8 cellular contexts compared by ENCODE assay signal in the genomic region with DNA sequence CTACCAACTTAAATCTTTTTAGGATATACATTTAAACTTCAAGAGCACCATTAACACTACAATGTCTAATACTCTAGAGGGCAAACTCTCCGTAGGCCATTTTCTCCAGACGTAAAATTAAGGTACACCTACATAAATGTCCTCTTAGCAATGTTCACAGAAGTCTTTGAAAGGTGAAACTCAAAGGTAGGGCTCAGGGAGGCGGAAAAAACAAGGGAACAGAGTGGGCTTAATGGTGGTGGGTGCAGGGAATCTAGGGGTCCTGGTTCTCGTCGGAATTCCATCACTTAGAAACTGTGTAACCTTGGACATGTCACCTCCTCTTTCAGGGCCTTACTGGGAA. TPM values are rescaled to one million over a fixed set of nuclear protein-coding genes. Genes with fewer than 3 reads are reported as not detected.
DNase-seq lines count a peak whose midpoint lies in the region; ATAC-seq and TF ChIP-seq lines count a peak whose summit lies in the region.

No MANE protein-coding gene starts in this region.

- no peak for TF ChIP-seq POLR2A in esophagus muscularis mucosa (IDR thresholded peaks at IDR 0.05; ENCODE audit: low read depth)

- H3K36me3 Mint-ChIP-seq in progenitor cell of endocrine pancreas (ENCODE audit: insufficient read depth), result peaks cover 2% of the 10 kb centered on the region

- TF ChIP-seq EP300 in esophagus muscularis mucosa (IDR thresholded peaks at IDR 0.05), result no peak

- ATAC-seq in GM19468 (IDR thresholded peaks at IDR 0.05; ENCODE audit: extremely low read depth, unreplicated experiment) (peak; percentile 18), GM21786 (IDR thresholded peaks at IDR 0.05; ENCODE audit: unreplicated experiment) (no peak), HG02759 (IDR thresholded peaks at IDR 0.05; ENCODE audit: unreplicated experiment) (no peak)

- H3K27me3 ChIP-seq in esophagus muscularis mucosa, result no peaks in the 10 kb centered on the region

- H3K9me3 Mint-ChIP-seq in progenitor cell of endocrine pancreas (ENCODE audit: low read depth), result no peaks in the 10 kb centered on the region

- TF ChIP-seq CTCF in RWPE1 (conservative IDR thresholded peaks at IDR 0.05; ENCODE audit: low read depth) (no peak), esophagus muscularis mucosa (IDR thresholded peaks at IDR 0.05) (peak in 1 of 3 experiments; percentile 6), progenitor cell of endocrine pancreas (IDR thresholded peaks at IDR 0.05; ENCODE audit: unreplicated experiment) (no peak)

- no peaks in the 10 kb centered on the region for H3K27me3 Mint-ChIP-seq in progenitor cell of endocrine pancreas

- H3K4me1 ChIP-seq in esophagus muscularis mucosa, result peaks cover 16 to 52% (median 36%) of the 10 kb centered on the region in 4 donors

- intact Hi-C loops in esophagus muscularis mucosa (cut with DNase I), result loop anchor here (5.0 kb wide), 2 partner anchors 206 to 424 kb away; partner anchors contain the start of genes AAK1 and ANTXR1

- H3K27ac ChIP-seq in RWPE1 (peak overlapping the region; percentile 94), esophagus muscularis mucosa (replicated peaks in 1 of 4) (peak overlapping the region; percentile 90 to 97 (median 96))

- CTCF ChIA-PET in RWPE1 (lab: Yijun Ruan, JAX), result interaction anchor here (0.6 to 1.0 kb wide), 5 partner anchors 15 to 264 kb away, joined by 3 to 4 read pairs (median 3); no protein-coding TSS in a partner anchor

- peak overlapping the region; percentile 97 for H3K4me3 Mint-ChIP-seq in progenitor cell of endocrine pancreas (ENCODE audit: low read depth)

- WGBS in esophagus muscularis mucosa, result 7% methylated on average over 5 of the region's 5 CpGs

- H3K36me3 ChIP-seq in esophagus muscularis mucosa, result peaks cover 0 to 2% (median 1%) of the 10 kb centered on the region in 4 donors

- peaks cover 17% of the 10 kb centered on the region for H3K4me1 Mint-ChIP-seq in progenitor cell of endocrine pancreas (ENCODE audit: low read depth)

- POLR2A ChIA-PET in RWPE1 (lab: Yijun Ruan, JAX; ENCODE audit: low non-redundant PET), result no interaction called here

- DNase-seq in AML-193 (lab: John Stamatoyannopoulos, UW), result peak; percentile 25 to 38
- DNase-seq in RWPE1 (ENCODE audit: low spot score), result no peak
- DNase-seq in esophagus muscularis mucosa (ENCODE audit: extremely low spot score), result no peak
- DNase-seq in progenitor cell of endocrine pancreas (ENCODE audit: low spot score, unreplicated experiment), result no peak
- no peak for DNase-seq in NCI-H1092 (lab: John Stamatoyannopoulos, UW)

- no peaks in the 10 kb centered on the region for H3K9me3 ChIP-seq in esophagus muscularis mucosa

- peak overlapping the region; percentile 99 for H3K27ac Mint-ChIP-seq in progenitor cell of endocrine pancreas

- peak overlapping the region; percentile 74 to 98 (median 83) for H3K4me3 ChIP-seq in esophagus muscularis mucosa

RNA-seq across cellular contexts. Expression of gene NFU1, which starts 0.7 kb away (rescaled TPM):
- total RNA-seq in esophagus muscularis mucosa, result 10 to 100 TPM; 45.4 to 74.8 (median 48.8) TPM
- total RNA-seq in progenitor cell of endocrine pancreas, result 41.6 and 44.1 TPM in 2 replicates

RNA-seq across cellular contexts. Expression of gene GFPT1, which starts 49.5 kb away (rescaled TPM):
- total RNA-seq in esophagus muscularis mucosa (10 to 100 TPM; 17.4 to 25.3 (median 23.2) TPM), progenitor cell of endocrine pancreas (50.9 and 51.9 TPM in 2 replicates)

Comparison
In these comparisons a context has a peak if more than half of its experiments do, and no peak if none do; other contexts are left out.
1. DNase-seq: peak in AML-193 (2 of 2); none in RWPE1 (single experiment), esophagus muscularis mucosa (single experiment), progenitor cell of endocrine pancreas (single experiment) and NCI-H1092 (single experiment).